32 cellular contexts compared by ENCODE assay signal in genomic region chr15:51414256-51414860, GRCh38.
"Had no signal": no experiment of that assay in that cellular context is flagged by ENCODE, and none has a peak within 500 bp of the region (broad histone marks: within the 10 kb centered on the region; RNA-seq: fewer than 3 reads in every experiment).

No MANE protein-coding gene starts in this region.

- H3K4me1 Mint-ChIP-seq: activated CD4-positive, alpha-beta T cell treated with anti-CD3 and anti-CD28 coated beads for 36 hours; activated CD4-positive, alpha-beta T cell treated with anti-CD3 and anti-CD28 coated beads, Interleukin-2, amount 10 ng/mL, durations not matched to agents 7 days and 5 days had no signal

- H3K4me3 Mint-ChIP-seq: activated CD4-positive, alpha-beta T cell treated with anti-CD3 and anti-CD28 coated beads for 36 hours; activated CD4-positive, alpha-beta T cell treated with anti-CD3 and anti-CD28 coated beads, Interleukin-2, amount 10 ng/mL, durations not matched to agents 7 days and 5 days; activated CD8-positive, alpha-beta T cell treated with anti-CD3 and anti-CD28 coated beads, Interleukin-2, amount 10 ng/mL, durations not matched to agents 7 days and 5 days; activated T-cell treated with anti-CD3 and anti-CD28 coated beads, Interleukin-2, amount 50 U/mL, for 24 hours; WTC11 had no signal

- H3K36me3 ChIP-seq: adrenal gland, breast epithelium, SJCRH30 had no signal

- H3K27me3 ChIP-seq: adrenal gland, body of pancreas, breast epithelium, SJCRH30 had no signal

- H3K4me3 ChIP-seq: adrenal gland, body of pancreas, breast epithelium, SJCRH30, SK-N-MC had no signal

- ATAC-seq: activated CD4-positive, alpha-beta T cell treated with anti-CD3 and anti-CD28 coated beads for 36 hours; activated CD4-positive, CD25-positive, alpha-beta regulatory T cell treated with anti-CD3 and anti-CD28 coated beads, Interleukin-2, amount 50 U/mL, for 24 hours; activated CD8-positive, alpha-beta T cell treated with anti-CD3 and anti-CD28 coated beads, Interleukin-2, amount 10 ng/mL, durations not matched to agents 7 days and 5 days; activated naive CD4-positive, alpha-beta T cell treated with anti-CD3 and anti-CD28 coated beads, Interleukin-2, amount 50 U/mL, for 72 hours; body of pancreas; Panc1 had no signal

- H3K4me1 ChIP-seq: adrenal gland, body of pancreas, breast epithelium, SJCRH30 had no signal

- H3K27me3 Mint-ChIP-seq: activated T-cell treated with anti-CD3 and anti-CD28 coated beads, Interleukin-2, amount 50 U/mL, for 24 hours had no signal

- H3K9me3 ChIP-seq: adrenal gland, body of pancreas, breast epithelium, SJCRH30 had no signal

- H3K9me3 Mint-ChIP-seq: activated CD4-positive, alpha-beta T cell treated with anti-CD3 and anti-CD28 coated beads, Interleukin-2, amount 10 ng/mL, durations not matched to agents 7 days and 5 days; activated naive CD4-positive, alpha-beta T cell treated with anti-CD3 and anti-CD28 coated beads, Interleukin-2, amount 50 U/mL, for 72 hours; activated T-cell treated with anti-CD3 and anti-CD28 coated beads, Interleukin-2, amount 50 U/mL, for 24 hours; activated T-helper 2 cell treated with anti-CD3 and anti-CD28 coated beads, Interferon-gamma antibody, Interleukin-2, Interleukin-4, amounts not matched to agents 10 μg/mL and 5 μg/mL and 100 μg/mL, durations not matched to agents 14 hours and 24 hours and 36 hours had no signal

- H3K27ac Mint-ChIP-seq: activated CD4-positive, alpha-beta T cell treated with anti-CD3 and anti-CD28 coated beads for 36 hours; activated CD4-positive, alpha-beta T cell treated with anti-CD3 and anti-CD28 coated beads, Interleukin-2, amount 10 ng/mL, durations not matched to agents 7 days and 5 days; activated CD8-positive, alpha-beta T cell treated with anti-CD3 and anti-CD28 coated beads, Interleukin-2, amount 10 ng/mL, durations not matched to agents 7 days and 5 days; activated naive CD4-positive, alpha-beta T cell treated with anti-CD3 and anti-CD28 coated beads, Interleukin-2, amount 50 U/mL, for 72 hours; activated T-cell treated with anti-CD3 and anti-CD28 coated beads, Interleukin-2, amount 50 U/mL, for 24 hours; activated T-helper 2 cell treated with anti-CD3 and anti-CD28 coated beads, Interferon-gamma antibody, Interleukin-2, Interleukin-4, amounts not matched to agents 10 μg/mL and 5 μg/mL and 100 μg/mL, durations not matched to agents 14 hours and 24 hours and 36 hours; WTC11 had no signal

- H3K36me3 Mint-ChIP-seq: activated naive CD4-positive, alpha-beta T cell treated with anti-CD3 and anti-CD28 coated beads, Interleukin-2, amount 50 U/mL, for 72 hours; WTC11 had no signal

- DNase-seq: activated CD4-positive, alpha-beta T cell treated with anti-CD3 and anti-CD28 coated beads for 36 hours; activated CD4-positive, alpha-beta T cell treated with anti-CD3 and anti-CD28 coated beads, Interleukin-2, amount 10 ng/mL, durations not matched to agents 7 days and 5 days; activated CD4-positive, alpha-beta T cell treated with anti-CD3 and anti-CD28 coated beads, Interleukin-2, amount 50 U/mL, for 48 hours; activated CD8-positive, alpha-beta T cell treated with anti-CD3 and anti-CD28 coated beads, Interleukin-2, amount 10 ng/mL, durations not matched to agents 7 days and 5 days; activated gamma-delta T cell; activated naive CD4-positive, alpha-beta T cell treated with Interleukin-2 at 50 U/mL for 16 hours; activated T-cell treated with anti-CD3 and anti-CD28 coated beads, Interleukin-2, amount 50 U/mL, for 24 hours; adrenal gland; body of pancreas; Kasumi-1; KBM-7; MM.1S; MV-4-11; NCI-H1092; NCI-H1436 treated with DMSO at 0.1 percent for 48 hours; NCI-H1694 treated with DMSO at 0.1 percent for 48 hours; NCI-H2081; NCI-H2171 treated with DMSO at 0.1 percent for 48 hours; NCI-H2227 treated with DMSO at 0.1 percent for 48 hours; NCI-H446; NCI-H510A treated with DMSO at 0.1 percent for 48 hours; NCI-H526 treated with DMSO at 0.1 percent for 48 hours; NCI-H774; SHP77; SJCRH30 had no signal

- H3K27ac ChIP-seq: adrenal gland, body of pancreas, breast epithelium, SJCRH30, SK-N-MC had no signal
